16 cellular contexts compared by ENCODE assay signal in the genomic region with DNA sequence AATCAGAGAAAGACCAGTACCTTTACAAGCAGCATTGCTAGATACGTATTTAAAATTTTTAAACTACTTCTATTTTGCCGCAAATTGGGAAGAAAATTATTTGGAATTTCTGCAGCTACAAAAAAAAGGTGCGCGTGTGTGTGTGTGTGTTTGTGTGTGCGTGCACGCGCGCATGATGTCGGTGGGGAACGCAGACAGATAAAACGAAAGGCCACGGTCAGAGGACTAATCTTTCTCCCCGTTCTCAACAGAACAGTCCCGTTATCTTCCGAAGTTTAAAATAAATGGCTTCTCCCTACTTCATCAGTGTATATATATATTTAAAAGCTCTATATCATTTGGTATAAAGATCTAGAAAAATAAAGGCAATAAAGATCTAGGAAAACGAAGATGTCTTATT. TPM values are rescaled to one million over a fixed set of nuclear protein-coding genes. Genes with fewer than 3 reads are reported as not detected.
DNase-seq lines count a peak whose midpoint lies in the region; ATAC-seq and TF ChIP-seq lines count a peak whose summit lies in the region.
"Had no signal": no experiment of that assay in that cellular context is flagged by ENCODE, and none has a peak within 500 bp of the region (broad histone marks: within the 10 kb centered on the region; RNA-seq: fewer than 3 reads in every experiment).

No MANE protein-coding gene starts in this region.

- H3K9me3 Mint-ChIP-seq in naive thymus-derived CD4-positive, alpha-beta T cell: peaks cover 0 to 1% (median 0%) of the 10 kb centered on the region in 11 donors
- H3K9me3 Mint-ChIP-seq in endothelial cell (ENCODE audit: unreplicated experiment): no peaks in the 10 kb centered on the region
- H3K9me3 Mint-ChIP-seq: activated CD4-positive, alpha-beta memory T cell treated with anti-CD3 and anti-CD28 coated beads, Interleukin-2, amount 10 ng/mL, durations not matched to agents 7 days and 5 days had no signal

- H3K27ac Mint-ChIP-seq in naive thymus-derived CD4-positive, alpha-beta T cell: no peak overlapping the region
- H3K27ac Mint-ChIP-seq in endothelial cell (ENCODE audit: unreplicated experiment): no peak overlapping the region
- no peak overlapping the region for H3K27ac Mint-ChIP-seq in T-helper 17 cell
- H3K27ac Mint-ChIP-seq: activated CD4-positive, alpha-beta memory T cell treated with anti-CD3 and anti-CD28 coated beads, Interleukin-2, amount 10 ng/mL, durations not matched to agents 7 days and 5 days had no signal

- H3K27me3 Mint-ChIP-seq in naive thymus-derived CD4-positive, alpha-beta T cell: peaks cover 41 to 74% (median 54%) of the 10 kb centered on the region in 5 donors
- H3K27me3 Mint-ChIP-seq in endothelial cell (ENCODE audit: unreplicated experiment) (peaks cover 6% of the 10 kb centered on the region), T-helper 17 cell (peaks cover 39% of the 10 kb centered on the region)

- no peak for ATAC-seq in naive thymus-derived CD4-positive, alpha-beta T cell
- no peak for ATAC-seq in T-helper 17 cell

- H3K4me1 Mint-ChIP-seq in naive thymus-derived CD4-positive, alpha-beta T cell: peaks cover 15 to 22% (median 19%) of the 10 kb centered on the region in 7 donors
- H3K4me1 Mint-ChIP-seq in endothelial cell (ENCODE audit: unreplicated experiment): peaks cover 3% of the 10 kb centered on the region
- H3K4me1 Mint-ChIP-seq in T-helper 17 cell: peaks cover 11% of the 10 kb centered on the region

- no peaks in the 10 kb centered on the region for H3K9me3 ChIP-seq in naive thymus-derived CD4-positive, alpha-beta T cell (ENCODE audit: control insufficient read depth in 2 of 3, low read length in 3 of 3)
- H3K9me3 ChIP-seq in T-helper 17 cell (ENCODE audit: control insufficient read depth, low read length, poor library complexity, severe bottlenecking): no peaks in the 10 kb centered on the region

- H3K4me3 ChIP-seq in AG04449 (ENCODE audit: low read depth, low read length) (peak overlapping the region; percentile 64), astrocyte of the cerebellum (ENCODE audit: low read depth, low read length) (peak overlapping the region; percentile 48)
- no peak overlapping the region for H3K4me3 ChIP-seq in naive thymus-derived CD4-positive, alpha-beta T cell (ENCODE audit: low read length)

- peaks cover 0 to 4% (median 0%) of the 10 kb centered on the region in 5 donors for H3K36me3 Mint-ChIP-seq in naive thymus-derived CD4-positive, alpha-beta T cell
- H3K36me3 Mint-ChIP-seq in endothelial cell (ENCODE audit: low read depth, unreplicated experiment) (no peaks in the 10 kb centered on the region), T-helper 17 cell (ENCODE audit: low read depth) (peaks cover 3% of the 10 kb centered on the region)

- in situ Hi-C loops in G401 (cut with HindIII; ENCODE audit: low sequenced_read_pairs) (no loop called here), astrocyte of the cerebellum (cut with HindIII; ENCODE audit: low sequenced_read_pairs) (no loop called here)

- DNase-seq in AG04449 (ENCODE audit: low read depth, low spot score): no peak
- peak; percentile 18 for DNase-seq in G401 (ENCODE audit: low spot score)
- no peak for DNase-seq in astrocyte of the cerebellum (ENCODE audit: low read depth)
- DNase-seq in naive thymus-derived CD4-positive, alpha-beta T cell: peak in 1 of 9 donors; percentile 2
- no peak for DNase-seq in LoVo (ENCODE audit: low spot score)
- DNase-seq in endothelial cell (ENCODE audit: low spot score): no peak
- no peak for DNase-seq in hepatic stellate cell (ENCODE audit: low spot score)
- DNase-seq in T-helper 17 cell: no peak
- DNase-seq: activated CD4-positive, alpha-beta memory T cell treated with anti-CD3 and anti-CD28 coated beads, Interleukin-2, amount 10 ng/mL, durations not matched to agents 7 days and 5 days; dermis blood vessel endothelial cell; GOT3; kidney; NCI-H187 treated with DMSO at 0.1 percent for 48 hours; NCI-H748 treated with DMSO at 0.1 percent for 48 hours; stimulated activated CD4-positive, alpha-beta T cell treated with anti-CD3 and anti-CD28 coated beads, Interleukin-2, amount 100 ng/mL, for 24 hours; T-helper 2 cell had no signal

- TF ChIP-seq CTCF in AG04449 (IDR thresholded peaks at IDR 0.05; ENCODE audit: insufficient read depth, low read length, missing control alignments): no peak
- no peak for TF ChIP-seq CTCF in astrocyte of the cerebellum (IDR thresholded peaks at IDR 0.05; ENCODE audit: low read depth, low read length, missing control alignments)
- no peak for TF ChIP-seq CTCF in endothelial cell (IDR thresholded peaks at IDR 0.05; ENCODE audit: unreplicated experiment)

- no peak overlapping the region for H3K27ac ChIP-seq in naive thymus-derived CD4-positive, alpha-beta T cell (ENCODE audit: low read depth, low read length)

- CTCF ChIA-PET in AG04449 (lab: Yijun Ruan, JAX): interaction anchor here (1.6 kb wide), 1 partner anchor 17 kb away, joined by 5 read pairs; no protein-coding TSS in a partner anchor
- CTCF ChIA-PET in naive thymus-derived CD4-positive, alpha-beta T cell (lab: Charles Lee): no interaction called here

- H3K4me1 ChIP-seq in naive thymus-derived CD4-positive, alpha-beta T cell (ENCODE audit: control insufficient read depth in 2 of 2, insufficient read depth in 2 of 2, low read length in 2 of 2): peaks cover 0 to 14% of the 10 kb centered on the region in 2 donors

- H3K4me3 Mint-ChIP-seq in naive thymus-derived CD4-positive, alpha-beta T cell: peak overlapping the region in 8 of 10 donors; percentile 71 to 84 (median 79)
- no peak overlapping the region for H3K4me3 Mint-ChIP-seq in endothelial cell (ENCODE audit: unreplicated experiment)
- no peak overlapping the region for H3K4me3 Mint-ChIP-seq in T-helper 17 cell

- intact Hi-C loops in naive thymus-derived CD4-positive, alpha-beta T cell (cut with micrococcal nuclease): loop anchor here in 1 of 2 donors (1.0 kb wide), 1 partner anchor 12 kb away; no protein-coding TSS in a partner anchor

- POLR2A ChIA-PET in AG04449 (lab: Yijun Ruan, JAX): interaction anchor here (0.7 kb wide), 1 partner anchor 250 kb away, joined by 3 read pairs; no protein-coding TSS in a partner anchor
- POLR2A ChIA-PET in naive thymus-derived CD4-positive, alpha-beta T cell (lab: Charles Lee): interaction anchor here (0.6 kb wide), 1 partner anchor 232 kb away, joined by 5 read pairs; no protein-coding TSS in a partner anchor

- H3K27me3 ChIP-seq in naive thymus-derived CD4-positive, alpha-beta T cell (ENCODE audit: control insufficient read depth in 2 of 2, insufficient read depth in 2 of 2, low read length in 2 of 2): peaks cover 3 to 25% of the 10 kb centered on the region in 2 donors

- no peaks in the 10 kb centered on the region for H3K36me3 ChIP-seq in naive thymus-derived CD4-positive, alpha-beta T cell (ENCODE audit: control insufficient read depth in 2 of 3, insufficient read depth in 3 of 3, low read length in 3 of 3)

RNA-seq across cellular contexts. Expression of a gene that starts 1.6 kb away (rescaled TPM):
- not detected in 2 replicates for total RNA-seq in G401 (2014; rRNA removed; shearing (Covaris generic))
- under 1 TPM in 3 of 5 experiments, not detected in 2; 0.29 to 0.70 (median 0.30) TPM for total RNA-seq in naive thymus-derived CD4-positive, alpha-beta T cell
- under 1 TPM in 1 of 2 donors, not detected in 1; 0.32 TPM for polyA plus RNA-seq in naive thymus-derived CD4-positive, alpha-beta T cell
- not detected for total RNA-seq in endothelial cell (ENCODE audit: unreplicated experiment)
- total RNA-seq in T-helper 17 cell: not detected
- total RNA-seq: activated CD4-positive, alpha-beta memory T cell treated with anti-CD3 and anti-CD28 coated beads, Interleukin-2, amount 10 ng/mL, durations not matched to agents 7 days and 5 days had no signal

RNA-seq across cellular contexts. Expression of a gene that starts 22.9 kb away (rescaled TPM):
- 33.4 and 38.3 TPM in 2 replicates for total RNA-seq in G401 (2014; rRNA removed; shearing (Covaris generic))
- total RNA-seq in naive thymus-derived CD4-positive, alpha-beta T cell: 10 to 100 TPM; 41.2 to 67.4 (median 49.0) TPM
- polyA plus RNA-seq in naive thymus-derived CD4-positive, alpha-beta T cell: 10 to 100 TPM; 35.7 to 40.5 TPM
- 37.8 TPM for total RNA-seq in endothelial cell (ENCODE audit: unreplicated experiment)
- 10 to 100 TPM; 55.2 to 62.1 TPM for total RNA-seq in T-helper 17 cell

RNA-seq across cellular contexts. Expression of a gene that starts 23.8 kb away (rescaled TPM):
- 155 and 206 TPM in 2 replicates for total RNA-seq in G401 (2014; rRNA removed; shearing (Covaris generic))
- total RNA-seq in naive thymus-derived CD4-positive, alpha-beta T cell: 10 to 100 TPM; 19.4 to 41.6 (median 26.9) TPM
- 100 to 1,000 TPM; 105 to 193 TPM for polyA plus RNA-seq in naive thymus-derived CD4-positive, alpha-beta T cell
- 44.8 TPM for total RNA-seq in endothelial cell (ENCODE audit: unreplicated experiment)
- 10 to 100 TPM; 15.5 to 17.0 TPM for total RNA-seq in T-helper 17 cell

Comparison
In these comparisons a context has a peak if more than half of its experiments do, and no peak if none do; other contexts are left out.
1. H3K4me3 Mint-ChIP-seq: peak in naive thymus-derived CD4-positive, alpha-beta T cell (8 of 10); none in endothelial cell (single experiment) and T-helper 17 cell (single experiment).